Comparison of ENCODE assay signal across 8 cellular contexts in genomic region chr5:40486437-40487270, GRCh38.
DNase-seq lines count a peak whose midpoint lies in the region; ATAC-seq and TF ChIP-seq lines count a peak whose summit lies in the region.

No MANE protein-coding gene starts in this region.

- 61 to 78% methylated on average over 4 of the region's 4 CpGs for WGBS in body of pancreas, 2 donors

- H3K9me3 ChIP-seq in body of pancreas = no peaks in the 10 kb centered on the region

- TF ChIP-seq POLR2A in body of pancreas (IDR thresholded peaks at IDR 0.05) = no peak

- DNase-seq in T-helper 22 cell (ENCODE audit: low read depth) (peak; percentile 57), body of pancreas (peak in 1 of 4 donors; percentile 48), NCI-H1105 treated with DMSO at 0.1 percent for 48 hours (lab: John Stamatoyannopoulos, UW) (no peak), NCI-H82 treated with DMSO at 0.1 percent for 48 hours (lab: John Stamatoyannopoulos, UW; ENCODE audit: unreplicated experiment) (no peak), coronary artery (ENCODE audit: low spot score) (no peak)
- DNase-seq in stimulated activated CD4-positive, alpha-beta T cell treated with anti-CD3 and anti-CD28 coated beads, TNF-alpha, amount 100 ng/mL, for 1 hour (ENCODE audit: low read depth in 3 of 3, low spot score in 1 of 3) = peak; percentile 3 to 7 (median 3)

- H3K36me3 ChIP-seq in body of pancreas (replicated peaks in 1 of 2; ENCODE audit: insufficient read depth in 1 of 2, low read depth in 2 of 2) = no peaks in the 10 kb centered on the region

- H3K27ac ChIP-seq in body of pancreas = peak overlapping the region in 1 of 4 donors; percentile 58
- H3K27ac ChIP-seq in coronary artery = no peak overlapping the region

- H3K4me3 ChIP-seq in body of pancreas (no peak overlapping the region), coronary artery (no peak overlapping the region)

- H3K4me1 ChIP-seq in body of pancreas = peaks cover 26% of the 10 kb centered on the region

- ATAC-seq in GM19351 (IDR thresholded peaks at IDR 0.05; ENCODE audit: unreplicated experiment) (peak; percentile 38), HG03196 (IDR thresholded peaks at IDR 0.05; ENCODE audit: unreplicated experiment) (peak; percentile 34), body of pancreas (peak; percentile 56)

- TF ChIP-seq CTCF in body of pancreas (IDR thresholded peaks at IDR 0.05) = no peak
- TF ChIP-seq CTCF in coronary artery (IDR thresholded peaks at IDR 0.05) = no peak

- intact Hi-C loops in body of pancreas (cut with DNase I) = no loop called here

- H3K27me3 ChIP-seq in body of pancreas = no peaks in the 10 kb centered on the region

Comparison
In these comparisons a context has a peak if more than half of its experiments do, and no peak if none do; other contexts are left out.
1. DNase-seq: peak in T-helper 22 cell (single experiment) and stimulated activated CD4-positive, alpha-beta T cell treated with anti-CD3 and anti-CD28 coated beads, TNF-alpha, amount 100 ng/mL, for 1 hour (3 of 3); none in NCI-H1105 treated with DMSO at 0.1 percent for 48 hours (single experiment), NCI-H82 treated with DMSO at 0.1 percent for 48 hours (single experiment) and coronary artery (single experiment).
2. Peak in every context shown above with its lines, with median percentiles within 50 percentile points of each other: ATAC-seq.